Comparison of ENCODE assay signal across 8 cellular contexts in genomic region chr12:130880411-130880885, GRCh38. TPM values are rescaled to one million over a fixed set of nuclear protein-coding genes. Genes with fewer than 3 reads are reported as not detected.
A peak's percentile ranks its signal among the peaks of the same experiment; 100 is the strongest.
DNase-seq lines count a peak whose midpoint lies in the region; ATAC-seq, FAIRE-seq and TF ChIP-seq lines count a peak whose summit lies in the region.

No MANE protein-coding gene starts in this region.

- peak overlapping the region; percentile 74 for H2AFZ ChIP-seq in K562 (ENCODE audit: low read depth, low read length)

- no peaks in the 10 kb centered on the region for H3K27me3 Mint-ChIP-seq in stimulated activated naive CD8-positive, alpha-beta T cell treated with anti-CD3 and anti-CD28 coated beads, Interleukin-15, Interleukin-2, amounts not matched to agents 100 ng/mL and 50 ng/mL, for 24 hours

- peaks cover 47% of the 10 kb centered on the region for H3K4me1 Mint-ChIP-seq in stimulated activated naive CD8-positive, alpha-beta T cell treated with anti-CD3 and anti-CD28 coated beads, Interleukin-15, Interleukin-2, amounts not matched to agents 100 ng/mL and 50 ng/mL, for 24 hours (ENCODE audit: low read depth)

- in situ Hi-C loops in K562 (cut with MboI) = no loop called here

- peak overlapping the region; percentile 14 to 62; a peak in 1 of 4 replicates for H3K9ac ChIP-seq in K562 (ENCODE audit: insufficient read depth in 1 of 2, low read depth in 2 of 2, low read length in 2 of 2)

- H3K4me2 ChIP-seq in K562 (ENCODE audit: insufficient read depth, low read length) = peak overlapping the region; percentile 62

- POLR2A ChIA-PET in K562 (lab: Yijun Ruan, JAX) = interaction anchor here (0.8 to 1.3 kb wide), 2 partner anchors 10 to 141 kb away, joined by 3 to 7 read pairs; no protein-coding TSS in a partner anchor

- H3K9me1 ChIP-seq in K562 (ENCODE audit: control insufficient read depth, insufficient read depth, low read length) = no peaks in the 10 kb centered on the region

- no peaks in the 10 kb centered on the region for H3K9me3 Mint-ChIP-seq in stimulated activated naive CD8-positive, alpha-beta T cell treated with anti-CD3 and anti-CD28 coated beads, Interleukin-15, Interleukin-2, amounts not matched to agents 100 ng/mL and 50 ng/mL, for 24 hours

- H3K79me2 ChIP-seq in K562 (ENCODE audit: control insufficient read depth, insufficient read depth, low read length) = peaks cover 11% of the 10 kb centered on the region

- no peak for ATAC-seq in left cardiac atrium
- ATAC-seq in HG03060 (IDR thresholded peaks at IDR 0.05; ENCODE audit: low read depth, unreplicated experiment) = peak; percentile 47
- ATAC-seq in K562 = peak; percentile 19

- TF ChIP-seq RAD21 in K562 (CRISPR knock-in tag; conservative IDR thresholded peaks at IDR 0.05 in 1 of 2, IDR thresholded peaks at IDR 0.05 in 1 of 2) = no peak

- no peak for TF ChIP-seq POLR2A in K562 (conservative IDR thresholded peaks at IDR 0.05)

- 4% methylated on average over 10 of the region's 10 CpGs for WGBS in K562 (ENCODE audit: insufficient coverage, low coverage, missing lambda C conversion rate)

- H3K27ac Mint-ChIP-seq in stimulated activated naive CD8-positive, alpha-beta T cell treated with anti-CD3 and anti-CD28 coated beads, Interleukin-15, Interleukin-2, amounts not matched to agents 100 ng/mL and 50 ng/mL, for 24 hours = peak overlapping the region; percentile 83

- H3K27ac ChIP-seq in K562 (ENCODE audit: extremely low read depth, low read depth, low read length) = no peak overlapping the region

- H3K9me3 ChIP-seq in K562 (replicated peaks; ENCODE audit: control insufficient read depth, insufficient read depth, low read depth, low read length) = no peaks in the 10 kb centered on the region

- no peak for TF ChIP-seq CTCF in K562 (IDR thresholded peaks at IDR 0.05 in 2 of 3, conservative IDR thresholded peaks at IDR 0.05 in 1 of 3; ENCODE audit: insufficient read depth in 2 of 3, low read depth in 1 of 3, low read length in 3 of 3)

- H3K4me3 ChIP-seq in K562 = no peak overlapping the region

- H3K4me1 ChIP-seq in K562 (replicated peaks in 1 of 2; ENCODE audit: control insufficient read depth in 2 of 2, insufficient read depth in 2 of 2, low read length in 2 of 2) = peaks cover 10 to 26% of the 10 kb centered on the region in 2 experiments; a peak in 4 of 5 replicates

- BruUV-seq in K562 (replicated peaks; lab: Mats Ljungman, UMichigan) = no TSS peak

- H3K4me3 Mint-ChIP-seq in stimulated activated naive CD8-positive, alpha-beta T cell treated with anti-CD3 and anti-CD28 coated beads, Interleukin-15, Interleukin-2, amounts not matched to agents 100 ng/mL and 50 ng/mL, for 24 hours = peak overlapping the region; percentile 69

- intact Hi-C loops in cardiac septum (cut with DNase I) (no loop called here), left cardiac atrium (cut with DNase I) (no loop called here), K562 (cut with micrococcal nuclease) (no loop called here)

- no peaks in the 10 kb centered on the region for H3K27me3 ChIP-seq in K562 (ENCODE audit: control insufficient read depth in 2 of 2, insufficient read depth in 2 of 2, low read length in 2 of 2)

- H3K36me3 Mint-ChIP-seq in stimulated activated naive CD8-positive, alpha-beta T cell treated with anti-CD3 and anti-CD28 coated beads, Interleukin-15, Interleukin-2, amounts not matched to agents 100 ng/mL and 50 ng/mL, for 24 hours (ENCODE audit: low read depth) = peaks cover 24% of the 10 kb centered on the region

- no peak for TF ChIP-seq EP300 in K562 (IDR thresholded peaks at IDR 0.05; ENCODE audit: low read length)

- peaks cover 20% of the 10 kb centered on the region for H3K36me3 ChIP-seq in K562 (ENCODE audit: control insufficient read depth, insufficient read depth, low read length)

- CTCF ChIA-PET in K562 (lab: Yijun Ruan, JAX; ENCODE audit: low intra/inter-chr PET ratio) = no interaction called here

- DNase-seq in cardiac septum (ENCODE audit: low spot score) (peak; percentile 31), left cardiac atrium (no peak), K562 (ENCODE audit: extremely low read depth in 1 of 4, low spot score in 3 of 4) (peak in 1 of 4 experiments; percentile 38), NCI-H2029 (lab: John Stamatoyannopoulos, UW) (no peak), amniotic stem cell (lab: John Stamatoyannopoulos, UW) (no peak)
- no peak for DNase-seq in stimulated activated CD4-positive, alpha-beta T cell treated with anti-CD3 and anti-CD28 coated beads, Interleukin-4, amount 100 ng/mL, for 4 hours

- no peak for FAIRE-seq in K562 (lab: Jason Lieb, UNC)

- H4K20me1 ChIP-seq in K562 (replicated peaks; ENCODE audit: control insufficient read depth, insufficient read depth, low read length) = peaks cover 8% of the 10 kb centered on the region

TF ChIP-seq in K562, 482 proteins besides CTCF, POLR2A, EP300 and RAD21 (continues in another document):
- 0 out of 2 replicates have a peak, but pooled peaks have one; percentile 23 for TF ChIP-seq ZNF431 (CRISPR knock-in tag; IDR thresholded peaks at IDR 0.05)
- TF ChIP-seq PKNOX1 (IDR thresholded peaks at IDR 0.05) = peak; percentile 52
- TF ChIP-seq, protein P1, sequence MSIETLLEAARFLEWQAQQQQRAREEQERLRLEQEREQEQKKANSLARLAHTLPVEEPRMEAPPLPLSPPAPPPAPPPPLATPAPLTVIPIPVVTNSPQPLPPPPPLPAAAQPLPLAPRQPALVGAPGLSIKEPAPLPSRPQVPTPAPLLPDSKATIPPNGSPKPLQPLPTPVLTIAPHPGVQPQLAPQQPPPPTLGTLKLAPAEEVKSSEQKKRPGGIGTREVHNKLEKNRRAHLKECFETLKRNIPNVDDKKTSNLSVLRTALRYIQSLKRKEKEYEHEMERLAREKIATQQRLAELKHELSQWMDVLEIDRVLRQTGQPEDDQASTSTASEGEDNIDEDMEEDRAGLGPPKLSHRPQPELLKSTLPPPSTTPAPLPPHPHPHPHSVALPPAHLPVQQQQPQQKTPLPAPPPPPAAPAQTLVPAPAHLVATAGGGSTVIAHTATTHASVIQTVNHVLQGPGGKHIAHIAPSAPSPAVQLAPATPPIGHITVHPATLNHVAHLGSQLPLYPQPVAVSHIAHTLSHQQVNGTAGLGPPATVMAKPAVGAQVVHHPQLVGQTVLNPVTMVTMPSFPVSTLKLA (conservative IDR thresholded peaks at IDR 0.05) = peak in 1 of 2 experiments; percentile 53; a peak in 1 of 4 replicates
- TF ChIP-seq EP400 (IDR thresholded peaks at IDR 0.05) = peak; percentile 24; the same call in 1 of the 2 replicates
- peak; percentile 28; the same call in 1 of the 2 replicates for TF ChIP-seq L3MBTL2 (IDR thresholded peaks at IDR 0.05)
- TF ChIP-seq MEIS2 (IDR thresholded peaks at IDR 0.05; ENCODE audit: partially characterized antibody) = peak; percentile 19

RNA-seq across cellular contexts. Expression of gene RAN, which starts 8.6 kb away (rescaled TPM):
- total RNA-seq in cardiac septum (344 TPM), left cardiac atrium (100 to 1,000 TPM; 306 to 467 TPM), K562 (2014; rRNA removed) (1,828 and 1,851 TPM in 2 replicates), K562 (2014; rRNA removed; fragmentation: Illumina TruSeq; extraction: Trizol) (1,816 and 1,953 TPM in 2 replicates), K562 (2015; rRNA removed; fragmentation: Illumina TruSeq; extraction: Trizol) (1,595 and 1,687 TPM in 2 replicates), K562 (2021) (1,900 and 2,011 TPM in 2 replicates)
- total RNA-seq in K562 (2011; cell fraction: chromatin; rRNA removed; ENCODE audit: low replicate concordance) = 426 and 544 TPM in 2 replicates
- 304 and 396 TPM in 2 replicates for total RNA-seq in K562 (2011; cell fraction: nucleolus; rRNA removed)
- 538 and 566 TPM in 2 replicates for total RNA-seq in K562 (2011; cell fraction: nucleoplasm; rRNA removed)
- polyA plus RNA-seq in K562 (2011; rRNA removed) (2,715 and 3,820 TPM in 2 replicates), K562 (2014; fragmentation: Illumina TruSeq; extraction: Trizol) (2,154 and 2,300 TPM in 2 replicates), K562 (2014; fragmentation: Nextera tagmentation; extraction: Ambion mirVana) (1,000 to 10,000 TPM; 3,304 to 3,469 TPM), K562 (2014; rRNA removed) (2,326 and 2,761 TPM in 2 replicates)
- 1,510 and 2,406 TPM in 2 replicates for polyA plus RNA-seq in K562 (2011; cell fraction: cytosol; rRNA removed)
- 920 and 1,503 TPM in 2 replicates for polyA plus RNA-seq in K562 (2011; cell fraction: nucleus; rRNA removed)
- polyA plus RNA-seq in K562 (2012) = 1,349 and 2,558 TPM in 2 replicates
- 3,000 and 3,145 TPM in 2 replicates for polyA minus RNA-seq in K562 (2011; rRNA and poly(A)+ RNA removed)
- polyA minus RNA-seq in K562 (2011; cell fraction: cytosol; rRNA and poly(A)+ RNA removed) = 636 and 826 TPM in 2 replicates
- polyA minus RNA-seq in K562 (2011; cell fraction: nucleus; rRNA and poly(A)+ RNA removed) = 110 and 239 TPM in 2 replicates

RNA-seq across cellular contexts. Expression of gene STX2, which starts 41.4 kb away (rescaled TPM):
- total RNA-seq in cardiac septum (19.6 TPM), left cardiac atrium (10 to 100 TPM; 19.1 to 34.4 TPM), K562 (2014; rRNA removed) (24.6 and 25.8 TPM in 2 replicates), K562 (2014; rRNA removed; fragmentation: Illumina TruSeq; extraction: Trizol) (35.0 and 38.5 TPM in 2 replicates), K562 (2015; rRNA removed; fragmentation: Illumina TruSeq; extraction: Trizol) (29.1 and 32.7 TPM in 2 replicates), K562 (2021) (24.4 and 25.0 TPM in 2 replicates)
- total RNA-seq in K562 (2011; cell fraction: chromatin; rRNA removed; ENCODE audit: low replicate concordance) = 42.7 and 128 TPM in 2 replicates
- 25.8 and 32.5 TPM in 2 replicates for total RNA-seq in K562 (2011; cell fraction: nucleolus; rRNA removed)
- 46.3 and 62.1 TPM in 2 replicates for total RNA-seq in K562 (2011; cell fraction: nucleoplasm; rRNA removed)
- polyA plus RNA-seq in K562 (2011; rRNA removed) (48.8 and 54.6 TPM in 2 replicates), K562 (2014; fragmentation: Illumina TruSeq; extraction: Trizol) (29.7 and 34.9 TPM in 2 replicates), K562 (2014; fragmentation: Nextera tagmentation; extraction: Ambion mirVana) (10 to 100 TPM; 22.2 to 24.7 TPM), K562 (2014; rRNA removed) (30.3 and 30.8 TPM in 2 replicates)
- 13.2 and 34.8 TPM in 2 replicates for polyA plus RNA-seq in K562 (2011; cell fraction: cytosol; rRNA removed)
- 83.4 and 119 TPM in 2 replicates for polyA plus RNA-seq in K562 (2011; cell fraction: nucleus; rRNA removed)
- 22.5 and 23.5 TPM in 2 replicates for polyA plus RNA-seq in K562 (2012)
- 34.8 and 38.8 TPM in 2 replicates for polyA minus RNA-seq in K562 (2011; rRNA and poly(A)+ RNA removed)
- polyA minus RNA-seq in K562 (2011; cell fraction: cytosol; rRNA and poly(A)+ RNA removed) = 10.6 and 13.2 TPM in 2 replicates
- 14.7 and 29.1 TPM in 2 replicates for polyA minus RNA-seq in K562 (2011; cell fraction: nucleus; rRNA and poly(A)+ RNA removed)

Comparison
In these comparisons a context has a peak if more than half of its experiments do, and no peak if none do; other contexts are left out.
1. ATAC-seq: peak in HG03060 (single experiment) and K562 (single experiment); none in left cardiac atrium (0 of 2).